8 cellular contexts compared by ENCODE assay signal in the genomic region with DNA sequence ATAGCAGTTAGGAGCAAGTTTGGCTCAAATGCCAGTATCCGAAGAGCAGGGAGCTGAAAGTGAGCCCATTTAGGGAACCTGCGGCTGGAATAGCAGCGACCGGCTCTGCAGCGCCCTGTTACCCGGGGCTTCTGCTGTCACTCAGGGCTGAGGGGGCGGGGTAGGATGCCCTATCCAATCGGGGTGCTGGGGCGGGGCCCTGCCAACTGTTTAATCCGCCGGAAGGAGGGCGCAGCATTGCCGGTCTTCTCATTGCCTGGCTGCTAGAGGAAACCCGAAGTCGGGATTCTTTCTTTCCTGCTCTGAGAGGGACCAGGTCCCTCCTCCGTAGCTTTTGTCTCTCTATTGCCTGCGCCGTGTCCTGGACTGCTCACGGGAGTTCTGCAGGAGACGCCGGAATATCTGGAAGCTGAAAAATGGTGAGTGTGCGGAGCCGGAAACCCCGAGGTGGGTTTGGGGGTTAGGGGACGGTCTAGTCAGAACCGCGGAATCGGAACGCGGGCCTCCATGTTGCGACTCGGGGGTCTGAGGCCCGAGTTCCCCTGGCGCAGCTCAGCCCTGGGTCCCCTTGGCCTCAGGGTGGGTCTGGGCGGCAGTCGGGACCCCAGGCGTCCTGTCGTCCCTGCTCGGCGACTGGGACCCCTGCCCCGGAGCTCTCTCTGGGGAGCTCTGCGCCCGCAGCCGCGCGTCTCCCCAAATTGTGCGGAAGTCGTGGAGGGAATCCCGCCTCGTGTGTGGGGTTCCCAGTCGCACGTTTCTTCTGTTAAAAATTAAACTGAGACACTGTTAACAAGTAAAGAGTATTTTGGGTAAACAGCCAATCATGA. TPM values are rescaled to one million over a fixed set of nuclear protein-coding genes. Genes with fewer than 3 reads are reported as not detected.
DNase-seq lines count a peak whose midpoint lies in the region; ATAC-seq, FAIRE-seq and TF ChIP-seq lines count a peak whose summit lies in the region.

No MANE protein-coding gene starts in this region.

- H3K36me3 Mint-ChIP-seq in nephron (ENCODE audit: low read depth): peaks cover 28% of the 10 kb centered on the region

- peak overlapping the region; percentile 100 for H3K4me3 Mint-ChIP-seq in nephron

- in situ Hi-C loops in KBM-7 (cut with MboI; ENCODE audit: low pct_unique_long_range_greater_than_20kb, low sequenced_read_pairs): no loop called here

- H3K27me3 Mint-ChIP-seq in nephron (ENCODE audit: low read depth): no peaks in the 10 kb centered on the region

- H3K4me1 Mint-ChIP-seq in nephron: no peaks in the 10 kb centered on the region

- peak overlapping the region; percentile 85 for H3K4me3 ChIP-seq in fibroblast of the aortic adventitia (ENCODE audit: low read depth, low read length)

- peak; percentile 81 for ATAC-seq in GM21447 (IDR thresholded peaks at IDR 0.05; ENCODE audit: unreplicated experiment)

- peak overlapping the region; percentile 96 to 99 (median 97) for H3K27ac Mint-ChIP-seq in nephron

- FAIRE-seq in RCC 7860 (lab: Jason Lieb, UNC): peak; percentile 63

- DNase-seq in COR-L47 (lab: John Stamatoyannopoulos, UW) (peak; percentile 96), KBM-7 (peak; percentile 93), RCC 7860 (ENCODE audit: low spot score) (peak; percentile 87), fibroblast of the aortic adventitia (ENCODE audit: low read depth) (peak; percentile 89)
- DNase-seq in activated T-helper 1 cell treated with anti-CD3 and anti-CD28 coated beads, Interleukin-2, amount 50 U/mL, for 16 hours (ENCODE audit: low read depth in 1 of 2, low spot score in 1 of 2): peak; percentile 78 to 81
- DNase-seq in stimulated activated naive CD4-positive, alpha-beta T cell treated with Interleukin-2 at 50 U/mL for 16 hours (lab: John Stamatoyannopoulos, UW): peak; percentile 95

- peaks cover 21% of the 10 kb centered on the region for H3K9me3 Mint-ChIP-seq in nephron

- no peak for TF ChIP-seq CTCF in fibroblast of the aortic adventitia (IDR thresholded peaks at IDR 0.05; ENCODE audit: insufficient read depth, low read length)
- no peak for TF ChIP-seq CTCF in nephron (IDR thresholded peaks at IDR 0.05; ENCODE audit: unreplicated experiment in 3 of 3)

RNA-seq across cellular contexts. Expression of a gene that starts 22.8 kb away (rescaled TPM):
- total RNA-seq in fibroblast of the aortic adventitia (ENCODE audit: low replicate concordance): 0.27 and 3.4 TPM in 2 replicates

RNA-seq across cellular contexts. Expression of a gene that starts 47.9 kb away (rescaled TPM):
- 1.9 and 4.9 TPM in 2 replicates for total RNA-seq in fibroblast of the aortic adventitia (ENCODE audit: low replicate concordance)

Comparison
In these comparisons a context has a peak if more than half of its experiments do, and no peak if none do; other contexts are left out.
1. Peak in every context shown above with its lines: DNase-seq, ATAC-seq and H3K4me3 ChIP-seq.